1 cellular context compared by ENCODE assay signal in the genomic region with DNA sequence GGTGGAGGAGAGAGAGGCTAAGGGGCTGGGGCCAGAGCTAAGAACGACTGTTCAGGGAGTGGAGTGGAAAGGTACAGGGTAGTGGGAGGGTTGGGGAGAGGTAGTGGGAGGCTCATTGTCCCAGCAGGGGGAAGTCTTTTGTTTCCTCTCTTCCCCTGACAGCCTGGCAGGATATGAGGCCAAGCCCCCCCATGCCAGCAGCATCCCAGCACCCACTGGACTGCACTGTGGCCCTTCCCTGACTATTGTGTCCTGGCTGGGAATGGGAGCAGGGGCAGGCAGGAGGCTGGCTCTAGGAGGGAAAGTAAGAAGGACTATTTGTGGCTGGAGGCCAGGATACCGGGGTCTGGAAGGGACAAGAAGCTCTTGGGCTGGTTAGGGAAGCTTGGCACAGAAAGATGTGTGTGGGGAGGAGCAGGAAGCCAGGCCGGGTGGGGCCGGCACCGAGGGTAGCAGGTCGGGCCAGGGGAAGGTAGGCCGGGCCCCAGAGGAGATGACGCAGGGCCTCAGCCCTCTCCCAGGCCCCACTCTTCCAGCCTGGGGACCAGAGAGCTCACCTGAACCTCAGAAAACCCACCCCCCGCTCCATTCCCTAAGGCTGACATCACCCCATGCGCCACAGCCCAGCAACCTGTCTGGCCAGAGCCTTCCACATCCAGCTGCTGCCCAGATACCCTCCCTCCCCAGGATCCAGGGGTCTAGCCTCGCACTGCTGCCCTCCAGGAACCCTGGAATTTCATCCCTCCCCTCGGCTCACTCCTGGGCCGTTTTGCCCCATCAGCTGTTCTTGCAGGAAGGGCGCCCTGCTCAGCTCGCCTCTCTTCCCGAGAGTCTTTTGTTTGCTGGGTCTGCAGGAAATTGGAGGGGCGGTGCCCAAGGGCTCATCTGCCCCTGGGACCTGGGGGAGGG.
TF ChIP-seq lines count a peak whose summit lies in the region.

No MANE protein-coding gene starts in this region.

TF ChIP-seq in endothelial cell of umbilical vein, 7 proteins besides CTCF, POLR2A, EP300 and RAD21 (continued from another document):
- no peak for TF ChIP-seq MYC (IDR thresholded peaks at IDR 0.05; ENCODE audit: low read depth, low read length)
- no peak for TF ChIP-seq FOS (IDR thresholded peaks at IDR 0.05; ENCODE audit: borderline replicate concordance, insufficient read depth, low read length)
- TF ChIP-seq, protein P1, sequence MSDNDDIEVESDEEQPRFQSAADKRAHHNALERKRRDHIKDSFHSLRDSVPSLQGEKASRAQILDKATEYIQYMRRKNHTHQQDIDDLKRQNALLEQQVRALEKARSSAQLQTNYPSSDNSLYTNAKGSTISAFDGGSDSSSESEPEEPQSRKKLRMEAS (IDR thresholded peaks at IDR 0.05; ENCODE audit: insufficient read depth, insufficient read length): no peak
- TF ChIP-seq JUN (IDR thresholded peaks at IDR 0.05; ENCODE audit: borderline replicate concordance, insufficient read depth, insufficient read length, low read depth): no peak
- TF ChIP-seq EZH2 (IDR thresholded peaks at IDR 0.05; ENCODE audit: borderline replicate concordance, low read depth, low read length, severe bottlenecking): no peak
- peak; percentile 68 for TF ChIP-seq POLR2AphosphoS5 (IDR thresholded peaks at IDR 0.05; ENCODE audit: insufficient read depth, low read depth, low read length)
